In the genomic region with DNA sequence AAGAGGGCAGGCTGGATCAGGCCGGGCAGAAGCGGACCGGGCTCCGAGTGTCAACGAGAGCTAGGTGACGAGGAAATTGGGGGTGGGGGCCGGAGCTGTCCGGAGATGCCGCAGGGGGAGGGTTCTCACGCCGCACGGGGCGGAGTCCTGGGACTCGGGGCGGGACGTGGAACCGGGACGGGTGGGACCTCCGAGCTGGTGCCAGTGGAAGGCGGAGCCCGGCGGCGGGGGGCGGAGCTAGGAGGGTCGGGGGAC, we compare ENCODE assay signal across 6 cellular contexts. TPM values are rescaled to one million over a fixed set of nuclear protein-coding genes. Genes with fewer than 3 reads are reported as not detected.
DNase-seq lines count a peak whose midpoint lies in the region; ATAC-seq and TF ChIP-seq lines count a peak whose summit lies in the region.

No MANE protein-coding gene starts in this region.

- H3K4me3 ChIP-seq in DND-41 (ENCODE audit: low read depth in 1 of 2, low read length in 2 of 2) (peak overlapping the region; percentile 20 to 65), Loucy (ENCODE audit: low read length, poor library complexity, severe bottlenecking) (peak overlapping the region; percentile 92), tibial nerve (peak overlapping the region; percentile 55 to 91 (median 82))

- DNase-seq in DND-41 (no peak), glutamatergic neuron (no peak), tibial nerve (ENCODE audit: low spot score in 2 of 2) (no peak), GOT3 (lab: John Stamatoyannopoulos, UW) (no peak)

- ATAC-seq in DND-41 (ENCODE audit: insufficient read depth, low read depth) (peak; percentile 77), GM19463 (IDR thresholded peaks at IDR 0.05; ENCODE audit: unreplicated experiment) (no peak)

- H3K4me1 ChIP-seq in DND-41 (ENCODE audit: insufficient read depth, low read length) = peaks cover 59% of the 10 kb centered on the region
- H3K4me1 ChIP-seq in Loucy (ENCODE audit: insufficient read depth, low read length, poor library complexity, severe bottlenecking) = peaks cover 33% of the 10 kb centered on the region
- H3K4me1 ChIP-seq in tibial nerve = peaks cover 0 to 54% (median 34%) of the 10 kb centered on the region in 4 donors

- TF ChIP-seq POLR2A in tibial nerve (IDR thresholded peaks at IDR 0.05) = no peak

- H3K4me2 ChIP-seq in DND-41 (ENCODE audit: insufficient read depth, low read length) = peak overlapping the region; percentile 93
- H3K4me2 ChIP-seq in Loucy (ENCODE audit: low read depth, low read length, poor library complexity, severe bottlenecking) = peak overlapping the region; percentile 92

- H2AFZ ChIP-seq in DND-41 (ENCODE audit: low read depth, low read length) (peak overlapping the region; percentile 78), Loucy (ENCODE audit: low read length) (peak overlapping the region; percentile 56)

- TF ChIP-seq EP300 in tibial nerve (IDR thresholded peaks at IDR 0.05) = no peak

- TF ChIP-seq CTCF in DND-41 (IDR thresholded peaks at IDR 0.05; ENCODE audit: borderline replicate concordance, extremely low read depth, low read length, poor library complexity, severe bottlenecking) (no peak), Loucy (conservative IDR thresholded peaks at IDR 0.05; ENCODE audit: low read length) (no peak), glutamatergic neuron (IDR thresholded peaks at IDR 0.05; ENCODE audit: partially characterized antibody, unreplicated experiment) (no peak), tibial nerve (IDR thresholded peaks at IDR 0.05) (no peak)

- H3K79me2 ChIP-seq in DND-41 (ENCODE audit: insufficient read depth, low read length) (peaks cover 45% of the 10 kb centered on the region), Loucy (ENCODE audit: insufficient read depth, low read length) (peaks cover 46% of the 10 kb centered on the region)

- H3K27me3 Mint-ChIP-seq in glutamatergic neuron (ENCODE audit: unreplicated experiment) = peaks cover 7% of the 10 kb centered on the region

- peaks cover 5% of the 10 kb centered on the region; the same call in 1 of the 2 replicates for H3F3A ChIP-seq in Loucy (ENCODE audit: low read depth)

- H4K20me1 ChIP-seq in DND-41 (ENCODE audit: insufficient read depth, low read length) (peaks cover 33% of the 10 kb centered on the region), Loucy (ENCODE audit: insufficient read depth, low read length, poor library complexity, severe bottlenecking) (peaks cover 30% of the 10 kb centered on the region)

- peak overlapping the region; percentile 87 for H3K27ac ChIP-seq in DND-41 (ENCODE audit: low read length)
- H3K27ac ChIP-seq in tibial nerve = peak overlapping the region; percentile 95 to 100 (median 100)

- H3K27ac Mint-ChIP-seq in glutamatergic neuron (ENCODE audit: unreplicated experiment) = peak overlapping the region; percentile 86

- H3K27me3 ChIP-seq in DND-41 (ENCODE audit: insufficient read depth, low read length, poor library complexity) = no peaks in the 10 kb centered on the region
- no peaks in the 10 kb centered on the region for H3K27me3 ChIP-seq in Loucy (ENCODE audit: insufficient read depth, low read length, poor library complexity, severe bottlenecking)
- H3K27me3 ChIP-seq in tibial nerve = no peaks in the 10 kb centered on the region

- WGBS in tibial nerve, 2 donors = 1 to 4% methylated on average over 24 of the region's 25 CpGs

- H3K9me3 ChIP-seq in DND-41 (ENCODE audit: insufficient read depth, low read length, severe bottlenecking) (no peaks in the 10 kb centered on the region), Loucy (ENCODE audit: insufficient read depth, low read depth, low read length) (no peaks in the 10 kb centered on the region), tibial nerve (no peaks in the 10 kb centered on the region)

- H3K9me2 ChIP-seq in Loucy (replicated peaks; ENCODE audit: low read depth, low read length) = no peaks in the 10 kb centered on the region

- no peaks in the 10 kb centered on the region for H3K36me3 Mint-ChIP-seq in glutamatergic neuron (ENCODE audit: unreplicated experiment)

- H3K9ac ChIP-seq in DND-41 (ENCODE audit: low read depth, low read length) (peak overlapping the region; percentile 67), Loucy (ENCODE audit: low read depth, low read length, poor library complexity, severe bottlenecking) (peak overlapping the region; percentile 86)

- H3K4me1 Mint-ChIP-seq in glutamatergic neuron (ENCODE audit: low read depth, unreplicated experiment) = peaks cover 1% of the 10 kb centered on the region

- H3K4me3 Mint-ChIP-seq in glutamatergic neuron (ENCODE audit: unreplicated experiment) = peak overlapping the region; percentile 94

- H3K36me3 ChIP-seq in DND-41 (ENCODE audit: insufficient read depth, low read length) = peaks cover 60% of the 10 kb centered on the region
- peaks cover 11% of the 10 kb centered on the region; the same call in 1 of the 2 replicates for H3K36me3 ChIP-seq in Loucy (ENCODE audit: insufficient read depth, low read length)
- peaks cover 0 to 49% (median 4%) of the 10 kb centered on the region in 3 donors for H3K36me3 ChIP-seq in tibial nerve

- peaks cover 10% of the 10 kb centered on the region for H3K9me3 Mint-ChIP-seq in glutamatergic neuron (ENCODE audit: unreplicated experiment)

RNA-seq across cellular contexts. Expression of a gene that starts 0.2 kb away (rescaled TPM):
- total RNA-seq in glutamatergic neuron (ENCODE audit: unreplicated experiment) = 31.4 TPM
- 100 to 1,000 TPM in 1 of 4 donors, 10 to 100 TPM in 3; 38.2 to 101 (median 57.8) TPM for total RNA-seq in tibial nerve

RNA-seq across cellular contexts. Expression of a gene that starts 5.6 kb away (rescaled TPM):
- total RNA-seq in glutamatergic neuron (ENCODE audit: unreplicated experiment) (348 TPM), tibial nerve (100 to 1,000 TPM in 1 of 4 donors, 10 to 100 TPM in 3; 79.7 to 187 (median 91.4) TPM)

RNA-seq across cellular contexts. Expression of a gene that starts 6.7 kb away (rescaled TPM):
- 12.3 TPM for total RNA-seq in glutamatergic neuron (ENCODE audit: unreplicated experiment)
- 100 to 1,000 TPM in 2 of 4 donors, 10 to 100 TPM in 2; 84.3 to 129 (median 109) TPM for total RNA-seq in tibial nerve

RNA-seq across cellular contexts. Expression of a gene that starts 10.2 kb away (rescaled TPM):
- total RNA-seq in glutamatergic neuron (ENCODE audit: unreplicated experiment) = 36.2 TPM
- total RNA-seq in tibial nerve = 10 to 100 TPM; 18.0 to 44.4 (median 27.1) TPM

RNA-seq across cellular contexts. Expression of a gene that starts 10.8 kb away (rescaled TPM):
- total RNA-seq in glutamatergic neuron (ENCODE audit: unreplicated experiment) (30.5 TPM), tibial nerve (10 to 100 TPM; 20.1 to 42.0 (median 25.8) TPM)
